In genomic region chr6:44000164-44000842, GRCh38 we compare ENCODE assay signal across 9 cellular contexts.
A peak's percentile ranks its signal among the peaks of the same experiment; 100 is the strongest.
DNase-seq lines count a peak whose midpoint lies in the region; ATAC-seq and TF ChIP-seq lines count a peak whose summit lies in the region.
"Had no signal": no experiment of that assay in that cellular context is flagged by ENCODE, and none has a peak within 500 bp of the region (broad histone marks: within the 10 kb centered on the region; RNA-seq: fewer than 3 reads in every experiment).

No MANE protein-coding gene starts in this region.

- H3K27ac ChIP-seq in mammary epithelial cell (ENCODE audit: insufficient read depth, low read depth, low read length) = no peak overlapping the region
- H3K27ac ChIP-seq: cardiac muscle cell had no signal

- H3K27me3 Mint-ChIP-seq in stimulated activated naive CD8-positive, alpha-beta T cell treated with anti-CD3 and anti-CD28 coated beads, Interleukin-15, amount 100 ng/mL, for 72 hours = peaks cover 34% of the 10 kb centered on the region

- H4K20me1 ChIP-seq in mammary epithelial cell (ENCODE audit: insufficient read depth, low read length) = no peaks in the 10 kb centered on the region

- H3K4me3 Mint-ChIP-seq in stimulated activated naive CD8-positive, alpha-beta T cell treated with anti-CD3 and anti-CD28 coated beads, Interleukin-15, amount 100 ng/mL, for 72 hours = peak overlapping the region; percentile 88 to 97

- no peak for TF ChIP-seq CTCF in mammary epithelial cell (conservative IDR thresholded peaks at IDR 0.05 in 1 of 2, IDR thresholded peaks at IDR 0.05 in 1 of 2; ENCODE audit: extremely low read depth in 1 of 2, insufficient read depth in 1 of 2, low read depth in 1 of 2, low read length in 2 of 2)

- H3K36me3 ChIP-seq in mammary epithelial cell (ENCODE audit: insufficient read depth, low read length) = no peaks in the 10 kb centered on the region
- H3K36me3 ChIP-seq: cardiac muscle cell had no signal

- no peak overlapping the region for H3K9ac ChIP-seq in mammary epithelial cell (ENCODE audit: insufficient read depth, low read length)

- H3K4me1 Mint-ChIP-seq in stimulated activated naive CD8-positive, alpha-beta T cell treated with anti-CD3 and anti-CD28 coated beads, Interleukin-15, amount 100 ng/mL, for 72 hours = peaks cover 46% of the 10 kb centered on the region

- WGBS in mammary epithelial cell (ENCODE audit: low coverage, missing lambda C conversion rate) = 100% methylated on average over 6 of the region's 14 CpGs

- H3K4me1 ChIP-seq in mammary epithelial cell (ENCODE audit: insufficient read depth, low read length) = peaks cover 14% of the 10 kb centered on the region

- DNase-seq in GDM1 (lab: John Stamatoyannopoulos, UW) (peak; percentile 52), NCI-H748 (lab: John Stamatoyannopoulos, UW; ENCODE audit: unreplicated experiment) (peak; percentile 99), dermis blood vessel endothelial cell (peak; percentile 33), ecto neural progenitor cell (ENCODE audit: low spot score) (no peak), mammary epithelial cell (no peak), T1000 (lab: John Stamatoyannopoulos, UW) (no peak)
- peak; percentile 46 to 70 for DNase-seq in stimulated activated naive CD8-positive, alpha-beta T cell treated with anti-CD3 and anti-CD28 coated beads, Interleukin-15, amount 100 ng/mL, for 72 hours

- no peak overlapping the region for H2AFZ ChIP-seq in mammary epithelial cell (ENCODE audit: low read depth, low read length)

- H3K27me3 ChIP-seq in mammary epithelial cell (ENCODE audit: insufficient read depth, low read length) = no peaks in the 10 kb centered on the region
- H3K27me3 ChIP-seq: cardiac muscle cell had no signal

- intact Hi-C loops in mammary epithelial cell (cut with micrococcal nuclease) = no loop called here

- H3K4me3 ChIP-seq in mammary epithelial cell (replicated peaks in 1 of 3; ENCODE audit: insufficient read depth in 1 of 3, low read depth in 2 of 3, low read length in 3 of 3) = no peak overlapping the region
- H3K4me3 ChIP-seq: cardiac muscle cell had no signal

- H3K9me3 ChIP-seq in mammary epithelial cell (replicated peaks; ENCODE audit: insufficient read depth, low read length) = no peaks in the 10 kb centered on the region

- peak overlapping the region; percentile 84 to 94 for H3K27ac Mint-ChIP-seq in stimulated activated naive CD8-positive, alpha-beta T cell treated with anti-CD3 and anti-CD28 coated beads, Interleukin-15, amount 100 ng/mL, for 72 hours

- H3K9me3 Mint-ChIP-seq in stimulated activated naive CD8-positive, alpha-beta T cell treated with anti-CD3 and anti-CD28 coated beads, Interleukin-15, amount 100 ng/mL, for 72 hours = no peaks in the 10 kb centered on the region

- in situ Hi-C loops in mammary epithelial cell (cut with MboI; ENCODE audit: low sequenced_read_pairs in 2 of 2) = no loop called here

- dilution Hi-C loops in mammary epithelial cell (cut with HindIII; ENCODE audit: low sequenced_read_pairs) = no loop called here

- H3K4me2 ChIP-seq in mammary epithelial cell (ENCODE audit: insufficient read depth, low read depth, low read length) = no peak overlapping the region

- ATAC-seq in GM21723 (IDR thresholded peaks at IDR 0.05; ENCODE audit: unreplicated experiment) = peak; percentile 60
- peak; percentile 73 for ATAC-seq in stimulated activated naive CD8-positive, alpha-beta T cell treated with anti-CD3 and anti-CD28 coated beads, Interleukin-15, amount 100 ng/mL, for 72 hours

- H3K79me2 ChIP-seq in mammary epithelial cell (ENCODE audit: insufficient read depth, low read length) = no peaks in the 10 kb centered on the region

- no TSS peak for BruUV-seq in mammary epithelial cell (replicated peaks; lab: Mats Ljungman, UMichigan)

- CTCF ChIA-PET in mammary epithelial cell (lab: Charles Lee; ENCODE audit: low non-redundant PET) = no interaction called here

Comparison
In these comparisons a context has a peak if more than half of its experiments do, and no peak if none do; other contexts are left out.
1. DNase-seq: peak in GDM1 (single experiment), NCI-H748 (single experiment), dermis blood vessel endothelial cell (single experiment) and stimulated activated naive CD8-positive, alpha-beta T cell treated with anti-CD3 and anti-CD28 coated beads, Interleukin-15, amount 100 ng/mL, for 72 hours (2 of 2); none in ecto neural progenitor cell (single experiment), mammary epithelial cell (single experiment) and T1000 (single experiment).